In genomic region chr9:33452828-33453271, GRCh38 we compare ENCODE assay signal across 8 cellular contexts. TPM values are rescaled to one million over a fixed set of nuclear protein-coding genes. Genes with fewer than 3 reads are reported as not detected.
DNase-seq lines count a peak whose midpoint lies in the region; ATAC-seq and TF ChIP-seq lines count a peak whose summit lies in the region.

No MANE protein-coding gene starts in this region.

- H3K79me2 ChIP-seq in ACC112 (ENCODE audit: control insufficient read depth, insufficient read depth, low read length, unreplicated experiment): no peaks in the 10 kb centered on the region

- H3K9me3 ChIP-seq in tibial nerve: no peaks in the 10 kb centered on the region

- intact Hi-C loops in activated B cell treated with CpG ODN at 0.5 μM for 24 hours (cut with micrococcal nuclease): no loop called here

- CTCF ChIA-PET in activated B cell treated with CpG ODN at 0.5 μM for 24 hours (lab: Charles Lee): interaction anchor here (0.6 kb wide), 1 partner anchor 12 kb away, joined by 3 read pairs; no protein-coding TSS in a partner anchor

- peaks cover 1% of the 10 kb centered on the region for H3K4me1 Mint-ChIP-seq in activated B cell treated with CpG ODN at 0.5 μM for 24 hours

- no peak for TF ChIP-seq EP300 in tibial nerve (IDR thresholded peaks at IDR 0.05)

- no peak for TF ChIP-seq POLR2A in tibial nerve (IDR thresholded peaks at IDR 0.05)

- WGBS in tibial nerve, 2 donors: 9 to 22% methylated on average over 7 of the region's 7 CpGs

- no peaks in the 10 kb centered on the region for H3K27me3 ChIP-seq in ACC112 (ENCODE audit: insufficient read depth, low read length)
- peaks cover 0 to 4% of the 10 kb centered on the region in 2 donors for H3K27me3 ChIP-seq in tibial nerve

- H3K4me3 Mint-ChIP-seq in activated B cell treated with CpG ODN at 0.5 μM for 24 hours: no peak overlapping the region

- no peaks in the 10 kb centered on the region for H3K36me3 ChIP-seq in ACC112 (ENCODE audit: insufficient read depth, low read length)
- no peaks in the 10 kb centered on the region for H3K36me3 ChIP-seq in tibial nerve

- no peaks in the 10 kb centered on the region for H3K9me3 Mint-ChIP-seq in activated B cell treated with CpG ODN at 0.5 μM for 24 hours

- H3K4me3 ChIP-seq in ACC112 (ENCODE audit: low read depth, low read length) (no peak overlapping the region), GM12865 (ENCODE audit: low read depth, low read length) (no peak overlapping the region), tibial nerve (no peak overlapping the region)

- H3K27ac ChIP-seq in ACC112 (ENCODE audit: low read depth, low read length) (0 out of 2 replicates have a peak overlapping the region, but pooled peaks have one; percentile 14), tibial nerve (no peak overlapping the region)

- peaks cover 5% of the 10 kb centered on the region for H3K27me3 Mint-ChIP-seq in activated B cell treated with CpG ODN at 0.5 μM for 24 hours

- POLR2A ChIA-PET in activated B cell treated with CpG ODN at 0.5 μM for 24 hours (lab: Charles Lee): no interaction called here

- H3K36me3 Mint-ChIP-seq in activated B cell treated with CpG ODN at 0.5 μM for 24 hours (ENCODE audit: low read depth): no peaks in the 10 kb centered on the region

- ATAC-seq in activated B cell treated with CpG ODN at 0.5 μM for 24 hours (ENCODE audit: low read depth): peak; percentile 31
- no peak for ATAC-seq in GM18858 (IDR thresholded peaks at IDR 0.05; ENCODE audit: unreplicated experiment)

- TF ChIP-seq CTCF in GM12865 (IDR thresholded peaks at IDR 0.05; ENCODE audit: insufficient read depth, low read depth, low read length, missing control alignments) (peak; percentile 68), activated B cell treated with CpG ODN at 0.5 μM for 24 hours (IDR thresholded peaks at IDR 0.05) (no peak), tibial nerve (IDR thresholded peaks at IDR 0.05) (peak; percentile 12 to 51 (median 37))

- no peak overlapping the region for H3K27ac Mint-ChIP-seq in activated B cell treated with CpG ODN at 0.5 μM for 24 hours

- DNase-seq in GM12865 (ENCODE audit: low read depth): peak; percentile 50
- peak; percentile 70 for DNase-seq in NAMALWA (ENCODE audit: low spot score)
- no peak for DNase-seq in activated B cell treated with CpG ODN at 0.5 μM for 24 hours
- peak; percentile 23 for DNase-seq in effector CD4-positive, alpha-beta T cell
- DNase-seq in midbrain (lab: John Stamatoyannopoulos, UW): peak; percentile 15
- no peak for DNase-seq in tibial nerve (ENCODE audit: low spot score in 2 of 2)

- H2AFZ ChIP-seq in ACC112 (ENCODE audit: low read length, unreplicated experiment): peak overlapping the region; percentile 35

- peaks cover 11% of the 10 kb centered on the region for H3K4me1 ChIP-seq in ACC112 (ENCODE audit: control insufficient read depth, insufficient read depth, low read length, unreplicated experiment)
- H3K4me1 ChIP-seq in tibial nerve: peaks cover 0 to 4% (median 3%) of the 10 kb centered on the region in 4 donors

RNA-seq across cellular contexts. Expression of gene AQP3, which starts 5.5 kb away (rescaled TPM):
- total RNA-seq in activated B cell treated with CpG ODN at 0.5 μM for 24 hours (0.95 and 1.6 TPM in 2 replicates), tibial nerve (100 to 1,000 TPM in 2 of 4 donors, 10 to 100 TPM in 2; 41.1 to 200 (median 96.8) TPM)

RNA-seq across cellular contexts. Expression of gene NOL6, which starts 20.9 kb away (rescaled TPM):
- total RNA-seq in activated B cell treated with CpG ODN at 0.5 μM for 24 hours (59.9 and 60.1 TPM in 2 replicates), tibial nerve (10 to 100 TPM; 25.7 to 37.2 (median 27.9) TPM)

RNA-seq across cellular contexts. Expression of gene AQP7, which starts 50.5 kb away (rescaled TPM):
- total RNA-seq in activated B cell treated with CpG ODN at 0.5 μM for 24 hours (not detected in 2 replicates), tibial nerve (10 to 100 TPM; 14.1 to 51.6 (median 31.0) TPM)

Comparison
In these comparisons a context has a peak if more than half of its experiments do, and no peak if none do; other contexts are left out.
1. DNase-seq: peak in GM12865 (single experiment), NAMALWA (single experiment), effector CD4-positive, alpha-beta T cell (single experiment) and midbrain (single experiment); none in activated B cell treated with CpG ODN at 0.5 μM for 24 hours (single experiment) and tibial nerve (0 of 2).
2. RNA of gene AQP3, which starts 5.5 kb away (total RNA-seq): 41.1 to 200 TPM in tibial nerve; 0.95 to 1.6 TPM in activated B cell treated with CpG ODN at 0.5 μM for 24 hours; every median in the first group is over 10 times any median in the second.
3. RNA of gene AQP7, which starts 50.5 kb away (total RNA-seq): 14.1 to 51.6 TPM in tibial nerve; not detected in activated B cell treated with CpG ODN at 0.5 μM for 24 hours; every median in the first group is over 10 times any median in the second.